Comparison of ENCODE assay signal across 1 cellular context in the genomic region with DNA sequence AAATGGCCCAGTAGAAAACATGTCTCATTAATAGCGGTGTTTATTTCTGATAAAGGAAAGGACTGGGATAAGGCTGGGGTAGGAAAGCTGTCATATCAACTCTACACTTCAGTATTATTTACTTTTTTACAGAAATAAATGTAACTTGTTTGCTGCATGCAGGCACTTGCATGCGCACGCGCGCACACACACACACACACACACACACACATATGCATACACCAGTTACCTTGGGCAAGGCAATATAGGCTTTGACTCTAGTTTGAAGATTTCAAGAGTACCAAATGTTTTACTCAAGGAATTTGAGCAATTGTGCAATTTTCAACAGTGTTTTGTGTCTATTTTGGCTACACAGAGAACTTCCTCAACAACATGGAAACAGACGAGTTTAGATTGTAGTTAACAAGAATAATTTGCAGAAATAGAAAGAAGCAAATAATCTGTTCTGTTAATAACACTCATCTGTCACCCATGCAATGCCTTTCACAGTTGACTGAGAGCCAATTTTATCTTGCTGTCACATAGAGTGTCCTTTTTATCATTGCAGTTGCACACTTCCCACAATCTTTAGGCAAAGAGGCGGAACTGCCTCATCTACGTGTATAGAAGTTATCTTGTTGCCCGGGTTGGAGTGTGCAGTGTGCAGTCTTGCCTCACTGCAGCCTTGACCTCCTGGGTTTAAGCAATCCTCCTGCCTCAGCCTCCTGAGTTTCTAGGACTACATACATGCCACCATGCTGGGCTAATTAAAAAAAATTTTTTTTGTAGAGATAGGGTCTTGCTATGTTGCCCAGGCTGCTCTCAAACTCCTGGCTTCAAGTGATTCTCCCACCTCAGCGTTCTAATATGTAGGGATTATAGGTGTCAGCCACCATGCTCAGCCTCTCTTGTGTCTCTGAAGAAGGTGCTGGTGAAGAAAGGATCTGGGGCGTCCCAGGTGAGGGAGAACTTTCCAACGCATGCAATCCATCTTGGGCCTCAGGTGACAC.
A peak's percentile ranks its signal among the peaks of the same experiment; 100 is the strongest.
TF ChIP-seq lines count a peak whose summit lies in the region.

No MANE protein-coding gene starts in this region.

TF ChIP-seq in K562, 482 proteins besides CTCF, POLR2A, EP300 and RAD21 (continued from another document):
- TF ChIP-seq, protein P1, sequence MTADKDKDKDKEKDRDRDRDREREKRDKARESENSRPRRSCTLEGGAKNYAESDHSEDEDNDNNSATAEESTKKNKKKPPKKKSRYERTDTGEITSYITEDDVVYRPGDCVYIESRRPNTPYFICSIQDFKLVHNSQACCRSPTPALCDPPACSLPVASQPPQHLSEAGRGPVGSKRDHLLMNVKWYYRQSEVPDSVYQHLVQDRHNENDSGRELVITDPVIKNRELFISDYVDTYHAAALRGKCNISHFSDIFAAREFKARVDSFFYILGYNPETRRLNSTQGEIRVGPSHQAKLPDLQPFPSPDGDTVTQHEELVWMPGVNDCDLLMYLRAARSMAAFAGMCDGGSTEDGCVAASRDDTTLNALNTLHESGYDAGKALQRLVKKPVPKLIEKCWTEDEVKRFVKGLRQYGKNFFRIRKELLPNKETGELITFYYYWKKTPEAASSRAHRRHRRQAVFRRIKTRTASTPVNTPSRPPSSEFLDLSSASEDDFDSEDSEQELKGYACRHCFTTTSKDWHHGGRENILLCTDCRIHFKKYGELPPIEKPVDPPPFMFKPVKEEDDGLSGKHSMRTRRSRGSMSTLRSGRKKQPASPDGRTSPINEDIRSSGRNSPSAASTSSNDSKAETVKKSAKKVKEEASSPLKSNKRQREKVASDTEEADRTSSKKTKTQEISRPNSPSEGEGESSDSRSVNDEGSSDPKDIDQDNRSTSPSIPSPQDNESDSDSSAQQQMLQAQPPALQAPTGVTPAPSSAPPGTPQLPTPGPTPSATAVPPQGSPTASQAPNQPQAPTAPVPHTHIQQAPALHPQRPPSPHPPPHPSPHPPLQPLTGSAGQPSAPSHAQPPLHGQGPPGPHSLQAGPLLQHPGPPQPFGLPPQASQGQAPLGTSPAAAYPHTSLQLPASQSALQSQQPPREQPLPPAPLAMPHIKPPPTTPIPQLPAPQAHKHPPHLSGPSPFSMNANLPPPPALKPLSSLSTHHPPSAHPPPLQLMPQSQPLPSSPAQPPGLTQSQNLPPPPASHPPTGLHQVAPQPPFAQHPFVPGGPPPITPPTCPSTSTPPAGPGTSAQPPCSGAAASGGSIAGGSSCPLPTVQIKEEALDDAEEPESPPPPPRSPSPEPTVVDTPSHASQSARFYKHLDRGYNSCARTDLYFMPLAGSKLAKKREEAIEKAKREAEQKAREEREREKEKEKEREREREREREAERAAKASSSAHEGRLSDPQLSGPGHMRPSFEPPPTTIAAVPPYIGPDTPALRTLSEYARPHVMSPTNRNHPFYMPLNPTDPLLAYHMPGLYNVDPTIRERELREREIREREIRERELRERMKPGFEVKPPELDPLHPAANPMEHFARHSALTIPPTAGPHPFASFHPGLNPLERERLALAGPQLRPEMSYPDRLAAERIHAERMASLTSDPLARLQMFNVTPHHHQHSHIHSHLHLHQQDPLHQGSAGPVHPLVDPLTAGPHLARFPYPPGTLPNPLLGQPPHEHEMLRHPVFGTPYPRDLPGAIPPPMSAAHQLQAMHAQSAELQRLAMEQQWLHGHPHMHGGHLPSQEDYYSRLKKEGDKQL (CRISPR knock-in tag; IDR thresholded peaks at IDR 0.05; ENCODE audit: borderline replicate concordance), result 0 out of 2 replicates have a peak, but pooled peaks have one; percentile 64
- TF ChIP-seq MYNN (IDR thresholded peaks at IDR 0.05) (peak; percentile 84), MYNN (CRISPR knock-in tag; IDR thresholded peaks at IDR 0.05) (no peak), ZNF274 (IDR thresholded peaks at IDR 0.05; ENCODE audit: borderline replicate concordance, low read depth, low read length) (no peak), SRSF1 (IDR thresholded peaks at IDR 0.05; ENCODE audit: low read depth, low read length) (no peak), TOE1 (IDR thresholded peaks at IDR 0.05; ENCODE audit: borderline replicate concordance) (peak; percentile 36; the same call in 1 of the 2 replicates), TOE1 (CRISPR knock-in tag; IDR thresholded peaks at IDR 0.05; ENCODE audit: borderline replicate concordance, low read depth) (no peak), SMAD3 (CRISPR knock-in tag; conservative IDR thresholded peaks at IDR 0.05) (no peak), HMGN3 (IDR thresholded peaks at IDR 0.05; ENCODE audit: borderline replicate concordance, extremely low read depth, insufficient read length, low read depth, low read length) (no peak), RBM25 (IDR thresholded peaks at IDR 0.05; ENCODE audit: low read depth, low read length, severe bottlenecking) (peak; percentile 87), ETV1 (tag; conservative IDR thresholded peaks at IDR 0.05; ENCODE audit: low read depth) (no peak), ZNF239 (CRISPR knock-in tag; IDR thresholded peaks at IDR 0.05) (peak; percentile 39; the same call in 1 of the 2 replicates), ZNF551 (CRISPR knock-in tag; IDR thresholded peaks at IDR 0.05) (no peak), TGIF2 (CRISPR knock-in tag; IDR thresholded peaks at IDR 0.05) (no peak), BCL6 (CRISPR knock-in tag; IDR thresholded peaks at IDR 0.05) (no peak), CBFA2T3 (IDR thresholded peaks at IDR 0.05) (peak; percentile 97), SMARCA4 (IDR thresholded peaks at IDR 0.05) (peak; percentile 91), CBX2 (IDR thresholded peaks at IDR 0.05; ENCODE audit: insufficient read depth, low read length, poor library complexity, severe bottlenecking) (no peak), NFIC (IDR thresholded peaks at IDR 0.05) (peak; percentile 90), MEF2A (IDR thresholded peaks at IDR 0.05; ENCODE audit: control insufficient read depth, low read depth, low read length) (peak; percentile 22; the same call in 1 of the 2 replicates), GATAD2B (IDR thresholded peaks at IDR 0.05; ENCODE audit: borderline replicate concordance) (no peak), HNRNPL (IDR thresholded peaks at IDR 0.05; ENCODE audit: low read depth, low read length) (no peak), RCOR1 (IDR thresholded peaks at IDR 0.05; ENCODE audit: borderline replicate concordance in 1 of 2, low read depth in 2 of 2, low read length in 2 of 2) (peak; percentile 61 to 93; a peak in 3 of 4 replicates), DMBX1 (CRISPR knock-in tag; IDR thresholded peaks at IDR 0.05; ENCODE audit: borderline replicate concordance) (peak; percentile 19; the same call in 1 of the 2 replicates), KHSRP (IDR thresholded peaks at IDR 0.05) (no peak), YBX1 (IDR thresholded peaks at IDR 0.05) (no peak), PTRF (tag; IDR thresholded peaks at IDR 0.05) (no peak), HDAC2 (IDR thresholded peaks at IDR 0.05) (peak; percentile 82; the same call in 1 of the 2 replicates), SUPT5H (IDR thresholded peaks at IDR 0.05) (no peak), CC2D1A (IDR thresholded peaks at IDR 0.05) (peak; percentile 87; the same call in 1 of the 2 replicates), SOX6 (IDR thresholded peaks at IDR 0.05) (peak; percentile 88), ETV6 (IDR thresholded peaks at IDR 0.05; ENCODE audit: borderline replicate concordance in 1 of 2, low read depth in 2 of 2, low read length in 1 of 2) (peak in 1 of 2 experiments; percentile 36; a peak in 1 of 4 replicates), ETV6 (CRISPR knock-in tag; IDR thresholded peaks at IDR 0.05; ENCODE audit: borderline replicate concordance) (no peak)
- TF ChIP-seq, protein P2, sequence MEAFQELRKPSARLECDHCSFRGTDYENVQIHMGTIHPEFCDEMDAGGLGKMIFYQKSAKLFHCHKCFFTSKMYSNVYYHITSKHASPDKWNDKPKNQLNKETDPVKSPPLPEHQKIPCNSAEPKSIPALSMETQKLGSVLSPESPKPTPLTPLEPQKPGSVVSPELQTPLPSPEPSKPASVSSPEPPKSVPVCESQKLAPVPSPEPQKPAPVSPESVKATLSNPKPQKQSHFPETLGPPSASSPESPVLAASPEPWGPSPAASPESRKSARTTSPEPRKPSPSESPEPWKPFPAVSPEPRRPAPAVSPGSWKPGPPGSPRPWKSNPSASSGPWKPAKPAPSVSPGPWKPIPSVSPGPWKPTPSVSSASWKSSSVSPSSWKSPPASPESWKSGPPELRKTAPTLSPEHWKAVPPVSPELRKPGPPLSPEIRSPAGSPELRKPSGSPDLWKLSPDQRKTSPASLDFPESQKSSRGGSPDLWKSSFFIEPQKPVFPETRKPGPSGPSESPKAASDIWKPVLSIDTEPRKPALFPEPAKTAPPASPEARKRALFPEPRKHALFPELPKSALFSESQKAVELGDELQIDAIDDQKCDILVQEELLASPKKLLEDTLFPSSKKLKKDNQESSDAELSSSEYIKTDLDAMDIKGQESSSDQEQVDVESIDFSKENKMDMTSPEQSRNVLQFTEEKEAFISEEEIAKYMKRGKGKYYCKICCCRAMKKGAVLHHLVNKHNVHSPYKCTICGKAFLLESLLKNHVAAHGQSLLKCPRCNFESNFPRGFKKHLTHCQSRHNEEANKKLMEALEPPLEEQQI (IDR thresholded peaks at IDR 0.05), result peak; percentile 94
- TF ChIP-seq, protein P3, sequence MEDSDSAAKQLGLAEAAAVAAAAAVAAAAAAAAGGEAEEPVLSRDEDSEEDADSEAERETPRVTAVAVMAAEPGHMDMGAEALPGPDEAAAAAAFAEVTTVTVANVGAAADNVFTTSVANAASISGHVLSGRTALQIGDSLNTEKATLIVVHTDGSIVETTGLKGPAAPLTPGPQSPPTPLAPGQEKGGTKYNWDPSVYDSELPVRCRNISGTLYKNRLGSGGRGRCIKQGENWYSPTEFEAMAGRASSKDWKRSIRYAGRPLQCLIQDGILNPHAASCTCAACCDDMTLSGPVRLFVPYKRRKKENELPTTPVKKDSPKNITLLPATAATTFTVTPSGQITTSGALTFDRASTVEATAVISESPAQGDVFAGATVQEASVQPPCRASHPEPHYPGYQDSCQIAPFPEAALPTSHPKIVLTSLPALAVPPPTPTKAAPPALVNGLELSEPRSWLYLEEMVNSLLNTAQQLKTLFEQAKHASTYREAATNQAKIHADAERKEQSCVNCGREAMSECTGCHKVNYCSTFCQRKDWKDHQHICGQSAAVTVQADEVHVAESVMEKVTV (CRISPR knock-in tag; IDR thresholded peaks at IDR 0.05), result no peak
- TF ChIP-seq, protein P4, sequence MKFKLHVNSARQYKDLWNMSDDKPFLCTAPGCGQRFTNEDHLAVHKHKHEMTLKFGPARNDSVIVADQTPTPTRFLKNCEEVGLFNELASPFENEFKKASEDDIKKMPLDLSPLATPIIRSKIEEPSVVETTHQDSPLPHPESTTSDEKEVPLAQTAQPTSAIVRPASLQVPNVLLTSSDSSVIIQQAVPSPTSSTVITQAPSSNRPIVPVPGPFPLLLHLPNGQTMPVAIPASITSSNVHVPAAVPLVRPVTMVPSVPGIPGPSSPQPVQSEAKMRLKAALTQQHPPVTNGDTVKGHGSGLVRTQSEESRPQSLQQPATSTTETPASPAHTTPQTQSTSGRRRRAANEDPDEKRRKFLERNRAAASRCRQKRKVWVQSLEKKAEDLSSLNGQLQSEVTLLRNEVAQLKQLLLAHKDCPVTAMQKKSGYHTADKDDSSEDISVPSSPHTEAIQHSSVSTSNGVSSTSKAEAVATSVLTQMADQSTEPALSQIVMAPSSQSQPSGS (CRISPR knock-in tag; IDR thresholded peaks at IDR 0.05), result no peak
- TF ChIP-seq, protein P5, sequence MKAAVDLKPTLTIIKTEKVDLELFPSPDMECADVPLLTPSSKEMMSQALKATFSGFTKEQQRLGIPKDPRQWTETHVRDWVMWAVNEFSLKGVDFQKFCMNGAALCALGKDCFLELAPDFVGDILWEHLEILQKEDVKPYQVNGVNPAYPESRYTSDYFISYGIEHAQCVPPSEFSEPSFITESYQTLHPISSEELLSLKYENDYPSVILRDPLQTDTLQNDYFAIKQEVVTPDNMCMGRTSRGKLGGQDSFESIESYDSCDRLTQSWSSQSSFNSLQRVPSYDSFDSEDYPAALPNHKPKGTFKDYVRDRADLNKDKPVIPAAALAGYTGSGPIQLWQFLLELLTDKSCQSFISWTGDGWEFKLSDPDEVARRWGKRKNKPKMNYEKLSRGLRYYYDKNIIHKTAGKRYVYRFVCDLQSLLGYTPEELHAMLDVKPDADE (conservative IDR thresholded peaks at IDR 0.05; ENCODE audit: control insufficient read depth, low read depth, low read length), result no peak
- TF ChIP-seq, protein P6, sequence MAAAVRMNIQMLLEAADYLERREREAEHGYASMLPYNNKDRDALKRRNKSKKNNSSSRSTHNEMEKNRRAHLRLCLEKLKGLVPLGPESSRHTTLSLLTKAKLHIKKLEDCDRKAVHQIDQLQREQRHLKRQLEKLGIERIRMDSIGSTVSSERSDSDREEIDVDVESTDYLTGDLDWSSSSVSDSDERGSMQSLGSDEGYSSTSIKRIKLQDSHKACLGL (CRISPR knock-in tag; IDR thresholded peaks at IDR 0.05; ENCODE audit: borderline replicate concordance, poor library complexity, severe bottlenecking), result no peak
- TF ChIP-seq, protein P7, sequence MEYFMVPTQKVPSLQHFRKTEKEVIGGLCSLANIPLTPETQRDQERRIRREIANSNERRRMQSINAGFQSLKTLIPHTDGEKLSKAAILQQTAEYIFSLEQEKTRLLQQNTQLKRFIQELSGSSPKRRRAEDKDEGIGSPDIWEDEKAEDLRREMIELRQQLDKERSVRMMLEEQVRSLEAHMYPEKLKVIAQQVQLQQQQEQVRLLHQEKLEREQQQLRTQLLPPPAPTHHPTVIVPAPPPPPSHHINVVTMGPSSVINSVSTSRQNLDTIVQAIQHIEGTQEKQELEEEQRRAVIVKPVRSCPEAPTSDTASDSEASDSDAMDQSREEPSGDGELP (CRISPR knock-in tag; IDR thresholded peaks at IDR 0.05; ENCODE audit: borderline replicate concordance), result peak; percentile 47; the same call in 1 of the 2 replicates
- TF ChIP-seq, protein P8, sequence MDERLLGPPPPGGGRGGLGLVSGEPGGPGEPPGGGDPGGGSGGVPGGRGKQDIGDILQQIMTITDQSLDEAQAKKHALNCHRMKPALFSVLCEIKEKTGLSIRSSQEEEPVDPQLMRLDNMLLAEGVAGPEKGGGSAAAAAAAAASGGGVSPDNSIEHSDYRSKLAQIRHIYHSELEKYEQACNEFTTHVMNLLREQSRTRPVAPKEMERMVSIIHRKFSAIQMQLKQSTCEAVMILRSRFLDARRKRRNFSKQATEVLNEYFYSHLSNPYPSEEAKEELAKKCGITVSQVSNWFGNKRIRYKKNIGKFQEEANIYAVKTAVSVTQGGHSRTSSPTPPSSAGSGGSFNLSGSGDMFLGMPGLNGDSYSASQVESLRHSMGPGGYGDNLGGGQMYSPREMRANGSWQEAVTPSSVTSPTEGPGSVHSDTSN (CRISPR knock-in tag; IDR thresholded peaks at IDR 0.05; ENCODE audit: low read depth), result no peak
- TF ChIP-seq, protein P8 (tag; conservative IDR thresholded peaks at IDR 0.05; ENCODE audit: low read depth), result peak; percentile 61
